21 cellular contexts compared by ENCODE assay signal in genomic region chr1:81437213-81437612, GRCh38.
A peak's percentile ranks its signal among the peaks of the same experiment; 100 is the strongest.
DNase-seq lines count a peak whose midpoint lies in the region; ATAC-seq and TF ChIP-seq lines count a peak whose summit lies in the region.
"Had no signal": no experiment of that assay in that cellular context is flagged by ENCODE, and none has a peak within 500 bp of the region (broad histone marks: within the 10 kb centered on the region; RNA-seq: fewer than 3 reads in every experiment).

No MANE protein-coding gene starts in this region.

- no peak overlapping the region for H3K9ac ChIP-seq in mesendoderm (ENCODE audit: low read length)

- no peaks in the 10 kb centered on the region for H3K79me1 ChIP-seq in mesendoderm (ENCODE audit: low read length)

- H2AK5ac ChIP-seq in mesendoderm (ENCODE audit: low read length) = no peak overlapping the region

- H3K9me3 ChIP-seq in heart right ventricle (peaks cover 0 to 13% (median 0%) of the 10 kb centered on the region in 11 donors), right atrium auricular region (no peaks in the 10 kb centered on the region)
- H3K9me3 ChIP-seq: A549 had no signal

- H3K4me3 ChIP-seq in heart right ventricle = no peak overlapping the region
- H3K4me3 ChIP-seq in right atrium auricular region = no peak overlapping the region
- no peak overlapping the region for H3K4me3 ChIP-seq in mesendoderm (ENCODE audit: low read length)
- H3K4me3 ChIP-seq: A549, SK-N-MC had no signal

- no peaks in the 10 kb centered on the region for H3K27me3 Mint-ChIP-seq in stimulated activated naive CD8-positive, alpha-beta T cell treated with anti-CD3 and anti-CD28 coated beads, Interleukin-15, amount 100 ng/mL, for 72 hours
- H3K27me3 Mint-ChIP-seq: CD4-positive, CD25-positive, alpha-beta regulatory T cell had no signal

- H3K27ac ChIP-seq in heart right ventricle (peak overlapping the region in 7 of 10 donors; percentile 24 to 60 (median 41)), right atrium auricular region (peak overlapping the region in 1 of 2 donors; percentile 63), mesendoderm (ENCODE audit: low read depth, low read length) (no peak overlapping the region)
- H3K27ac ChIP-seq: A549, RWPE1, SK-N-MC had no signal

- H3K4me1 Mint-ChIP-seq in stimulated activated naive CD8-positive, alpha-beta T cell treated with anti-CD3 and anti-CD28 coated beads, Interleukin-15, amount 100 ng/mL, for 72 hours = no peaks in the 10 kb centered on the region
- H3K4me1 Mint-ChIP-seq: CD4-positive, CD25-positive, alpha-beta regulatory T cell had no signal

- H3K4ac ChIP-seq in mesendoderm (ENCODE audit: low read depth, low read length) = no peak overlapping the region

- TF ChIP-seq CTCF in heart right ventricle (IDR thresholded peaks at IDR 0.05) = no peak
- TF ChIP-seq CTCF in right atrium auricular region (IDR thresholded peaks at IDR 0.05) = no peak

- H3K18ac ChIP-seq in mesendoderm (ENCODE audit: low read length) = no peak overlapping the region

- H2BK5ac ChIP-seq in mesendoderm (ENCODE audit: low read length) = no peak overlapping the region

- intact Hi-C loops in heart right ventricle (cut with DNase I) (loop anchor here in 1 of 10 donors (10.0 kb wide), 1 partner anchor 58 kb away; no protein-coding TSS in a partner anchor), posterior cingulate gyrus (cut with DNase I) (no loop called here)

- no peaks in the 10 kb centered on the region for H3K79me2 ChIP-seq in mesendoderm (ENCODE audit: control insufficient read depth, insufficient read depth, low read length)

- no peak overlapping the region for H4K5ac ChIP-seq in mesendoderm (ENCODE audit: low read length)

- no peak overlapping the region for H3K23ac ChIP-seq in mesendoderm (ENCODE audit: low read length)

- H2BK15ac ChIP-seq in mesendoderm (replicated peaks; ENCODE audit: low read depth) = no peak overlapping the region

- H3K4me2 ChIP-seq in mesendoderm (ENCODE audit: low read length) = no peak overlapping the region
- H3K4me2 ChIP-seq: A549 had no signal

- H3K4me1 ChIP-seq in heart right ventricle (peaks cover 0 to 39% (median 20%) of the 10 kb centered on the region in 9 donors), right atrium auricular region (peaks cover 0 to 23% of the 10 kb centered on the region in 2 donors), mesendoderm (ENCODE audit: control insufficient read depth, low read depth, low read length) (no peaks in the 10 kb centered on the region)
- H3K4me1 ChIP-seq: A549 had no signal

- H3K4me3 Mint-ChIP-seq in stimulated activated naive CD8-positive, alpha-beta T cell treated with anti-CD3 and anti-CD28 coated beads, Interleukin-15, amount 100 ng/mL, for 72 hours = no peak overlapping the region
- H3K4me3 Mint-ChIP-seq: CD4-positive, CD25-positive, alpha-beta regulatory T cell had no signal

- H3K9me3 Mint-ChIP-seq in stimulated activated naive CD8-positive, alpha-beta T cell treated with anti-CD3 and anti-CD28 coated beads, Interleukin-15, amount 100 ng/mL, for 72 hours = peaks cover 0 to under 1% of the 10 kb centered on the region in 2 donors

- no peak overlapping the region for H4K8ac ChIP-seq in mesendoderm (ENCODE audit: low read depth, low read length)

- no peak for DNase-seq in heart right ventricle
- DNase-seq in right atrium auricular region (ENCODE audit: low spot score) = no peak
- DNase-seq in SK-N-DZ (ENCODE audit: low spot score) = peak; percentile 35
- DNase-seq in mesendoderm = peak; percentile 41
- DNase-seq in stimulated activated naive CD8-positive, alpha-beta T cell treated with anti-CD3 and anti-CD28 coated beads, Interleukin-15, amount 100 ng/mL, for 72 hours = no peak
- DNase-seq in posterior cingulate gyrus = no peak
- DNase-seq: Calu3; CD4-positive, CD25-positive, alpha-beta regulatory T cell; DMS79; GDM1; H7; Kasumi-1; NCI-H1436; NCI-H2081 treated with DMSO at 0.1 percent for 48 hours; NCI-H524 treated with DMSO at 0.1 percent for 48 hours; NK-92 treated with Interleukin-12 subunit alpha and Interleukin-12 subunit beta, amount 100 ng/mL, for 24 hours; OCI-M1 had no signal

- H3K27ac Mint-ChIP-seq in stimulated activated naive CD8-positive, alpha-beta T cell treated with anti-CD3 and anti-CD28 coated beads, Interleukin-15, amount 100 ng/mL, for 72 hours = no peak overlapping the region
- H3K27ac Mint-ChIP-seq: CD4-positive, CD25-positive, alpha-beta regulatory T cell had no signal

- no peak overlapping the region for H3K56ac ChIP-seq in mesendoderm (ENCODE audit: low read length)

- no peak for ATAC-seq in heart right ventricle
- no peak for ATAC-seq in stimulated activated naive CD8-positive, alpha-beta T cell treated with anti-CD3 and anti-CD28 coated beads, Interleukin-15, amount 100 ng/mL, for 72 hours
- no peak for ATAC-seq in HG02763 (IDR thresholded peaks at IDR 0.05; ENCODE audit: unreplicated experiment)
- ATAC-seq: A549 had no signal

- WGBS in heart right ventricle, 2 donors = 67 to 71% methylated on average over 1 of the region's 1 CpG
- WGBS in mesendoderm (ENCODE audit: extremely low coverage, insufficient coverage, low lambda C conversion rate) = no CpG with 5 or more reads among the region's 1 CpG

- H3K36me3 ChIP-seq in heart right ventricle (no peaks in the 10 kb centered on the region), right atrium auricular region (no peaks in the 10 kb centered on the region), mesendoderm (ENCODE audit: control insufficient read depth, insufficient read depth, low read length) (no peaks in the 10 kb centered on the region)

- no peak overlapping the region for H2BK120ac ChIP-seq in mesendoderm (ENCODE audit: low read depth, low read length)

- H3K27me3 ChIP-seq in heart right ventricle (no peaks in the 10 kb centered on the region), right atrium auricular region (no peaks in the 10 kb centered on the region), mesendoderm (ENCODE audit: insufficient read depth, low read length, poor library complexity) (no peaks in the 10 kb centered on the region)

Comparison
In these comparisons a context has a peak if more than half of its experiments do, and no peak if none do; other contexts are left out.
1. DNase-seq: peak in SK-N-DZ (single experiment) and mesendoderm (single experiment); none in heart right ventricle (0 of 2), right atrium auricular region (single experiment), stimulated activated naive CD8-positive, alpha-beta T cell treated with anti-CD3 and anti-CD28 coated beads, Interleukin-15, amount 100 ng/mL, for 72 hours (0 of 2) and posterior cingulate gyrus (0 of 10).